In genomic region chr3:59970796-59971195, GRCh38 we compare ENCODE assay signal across 24 cellular contexts.
A peak's percentile ranks its signal among the peaks of the same experiment; 100 is the strongest.
DNase-seq lines count a peak whose midpoint lies in the region; ATAC-seq and TF ChIP-seq lines count a peak whose summit lies in the region.
"Had no signal": no experiment of that assay in that cellular context is flagged by ENCODE, and none has a peak within 500 bp of the region (broad histone marks: within the 10 kb centered on the region; RNA-seq: fewer than 3 reads in every experiment).

No MANE protein-coding gene starts in this region.

- peak overlapping the region; percentile 93 for H3K27ac Mint-ChIP-seq in glutamatergic neuron (ENCODE audit: unreplicated experiment)
- H3K27ac Mint-ChIP-seq: B cell; CD14-positive monocyte; CD4-positive, alpha-beta memory T cell; CD4-positive, CD25-positive, alpha-beta regulatory T cell; CD8-positive, alpha-beta memory T cell had no signal

- no peaks in the 10 kb centered on the region for H3K27me3 Mint-ChIP-seq in glutamatergic neuron (ENCODE audit: unreplicated experiment)
- H3K27me3 Mint-ChIP-seq: B cell; CD4-positive, alpha-beta memory T cell; CD4-positive, CD25-positive, alpha-beta regulatory T cell; CD8-positive, alpha-beta memory T cell had no signal

- peaks cover 7% of the 10 kb centered on the region for H3K9me3 Mint-ChIP-seq in glutamatergic neuron (ENCODE audit: unreplicated experiment)

- H3K9me3 ChIP-seq in left ventricle myocardium inferior (replicated peaks): no peaks in the 10 kb centered on the region
- H3K9me3 ChIP-seq: A549 had no signal

- H3K36me3 Mint-ChIP-seq in glutamatergic neuron (ENCODE audit: unreplicated experiment): peaks cover 10% of the 10 kb centered on the region
- H3K36me3 Mint-ChIP-seq: CD14-positive monocyte had no signal

- no peaks in the 10 kb centered on the region for H3K36me3 ChIP-seq in left ventricle myocardium inferior
- H3K36me3 ChIP-seq: BLaER1 treated with 17β-estradiol and CSF1 and Interleukin-3, amounts not matched to agents 10 nM and 100 nM had no signal

- H3K4me1 ChIP-seq in left ventricle myocardium inferior: no peaks in the 10 kb centered on the region
- H3K4me1 ChIP-seq: A549; BLaER1 treated with 17β-estradiol and CSF1 and Interleukin-3, amounts not matched to agents 10 nM and 100 nM had no signal

- no peak overlapping the region for H3K4me3 ChIP-seq in left ventricle myocardium inferior
- H3K4me3 ChIP-seq: A549; BLaER1 treated with 17β-estradiol and CSF1 and Interleukin-3, amounts not matched to agents 10 nM and 100 nM; GM12878 had no signal

- H3K27me3 ChIP-seq in left ventricle myocardium inferior (ENCODE audit: low read depth): no peaks in the 10 kb centered on the region
- H3K27me3 ChIP-seq: BLaER1 treated with 17β-estradiol and CSF1 and Interleukin-3, amounts not matched to agents 10 nM and 100 nM had no signal

- intact Hi-C loops in left ventricle myocardium inferior (cut with micrococcal nuclease) (no loop called here), Right ventricle myocardium inferior (cut with DNase I) (no loop called here)

- H3K4me3 Mint-ChIP-seq in glutamatergic neuron (ENCODE audit: unreplicated experiment): peak overlapping the region; percentile 26
- H3K4me3 Mint-ChIP-seq: B cell; CD14-positive monocyte; CD4-positive, alpha-beta memory T cell; CD4-positive, CD25-positive, alpha-beta regulatory T cell; CD8-positive, alpha-beta memory T cell had no signal

- H3K27ac ChIP-seq in left ventricle myocardium inferior (replicated peaks): peak overlapping the region; percentile 24
- H3K27ac ChIP-seq: 22Rv1; A549; BLaER1 treated with 17β-estradiol and CSF1 and Interleukin-3, amounts not matched to agents 10 nM and 100 nM had no signal

- DNase-seq in NCI-H2227 (lab: John Stamatoyannopoulos, UW; ENCODE audit: unreplicated experiment) (peak; percentile 1), NCI-H2227 treated with DMSO at 0.1 percent for 48 hours (lab: John Stamatoyannopoulos, UW) (no peak), left ventricle myocardium inferior (no peak), Right ventricle myocardium inferior (ENCODE audit: missing footprints) (no peak), glutamatergic neuron (no peak), C1 segment of cervical spinal cord (lab: John Stamatoyannopoulos, UW) (no peak)
- DNase-seq: AML-193; CD4-positive, alpha-beta memory T cell; CD4-positive, CD25-positive, alpha-beta regulatory T cell; CD8-positive, alpha-beta memory T cell; COR-L47; DMS 273 treated with DMSO at 0.1 percent for 48 hours; DMS153; DMS53; DMS79; DND-41; EL; GDM1 had no signal

- ATAC-seq in Right ventricle myocardium inferior: no peak
- ATAC-seq: A549, GM12878 had no signal

- H3K4me1 Mint-ChIP-seq in glutamatergic neuron (ENCODE audit: low read depth, unreplicated experiment): peaks cover 36% of the 10 kb centered on the region
- H3K4me1 Mint-ChIP-seq: B cell; CD14-positive monocyte; CD8-positive, alpha-beta memory T cell had no signal

- no peak for TF ChIP-seq CTCF in left ventricle myocardium inferior (IDR thresholded peaks at IDR 0.05; ENCODE audit: borderline replicate concordance)
- no peak for TF ChIP-seq CTCF in glutamatergic neuron (IDR thresholded peaks at IDR 0.05; ENCODE audit: partially characterized antibody, unreplicated experiment)
